Comparison of ENCODE assay signal across 19 cellular contexts in genomic region chr10:91127341-91128082, GRCh38.
DNase-seq lines count a peak whose midpoint lies in the region; ATAC-seq and TF ChIP-seq lines count a peak whose summit lies in the region.
"Had no signal": no experiment of that assay in that cellular context is flagged by ENCODE, and none has a peak within 500 bp of the region (broad histone marks: within the 10 kb centered on the region; RNA-seq: fewer than 3 reads in every experiment).

No MANE protein-coding gene starts in this region.

- H3K27me3 Mint-ChIP-seq in activated CD8-positive, alpha-beta T cell treated with anti-CD3 and anti-CD28 coated beads, Interleukin-2, amount 10 ng/mL, durations not matched to agents 7 days and 5 days (ENCODE audit: low read depth) = peaks cover 9% of the 10 kb centered on the region
- H3K27me3 Mint-ChIP-seq in activated CD8-positive, alpha-beta T cell treated with anti-CD3 and anti-CD28 coated beads for 36 hours = peaks cover 3% of the 10 kb centered on the region
- H3K27me3 Mint-ChIP-seq in neural progenitor cell (ENCODE audit: insufficient read depth, low read depth) = peaks cover 6% of the 10 kb centered on the region
- peaks cover 49% of the 10 kb centered on the region for H3K27me3 Mint-ChIP-seq in Calu3 (ENCODE audit: unreplicated experiment)

- no peaks in the 10 kb centered on the region for H3K36me3 ChIP-seq in neural progenitor cell
- H3K36me3 ChIP-seq: heart left ventricle, suprapubic skin had no signal

- no peak overlapping the region for H3K9ac ChIP-seq in neural progenitor cell

- peaks cover 25% of the 10 kb centered on the region for H3K4me1 ChIP-seq in neural progenitor cell
- H3K4me1 ChIP-seq: heart left ventricle, suprapubic skin had no signal

- no peak overlapping the region for H3K4me3 ChIP-seq in neural progenitor cell
- H3K4me3 ChIP-seq: heart left ventricle, lung, suprapubic skin had no signal

- peak; percentile 27 for ATAC-seq in activated CD8-positive, alpha-beta T cell treated with anti-CD3 and anti-CD28 coated beads, Interleukin-2, amount 10 ng/mL, durations not matched to agents 7 days and 5 days
- no peak for ATAC-seq in activated CD8-positive, alpha-beta T cell treated with anti-CD3 and anti-CD28 coated beads for 36 hours
- ATAC-seq: heart left ventricle had no signal

- intact Hi-C loops in activated CD8-positive, alpha-beta T cell treated with anti-CD3 and anti-CD28 coated beads for 36 hours (cut with micrococcal nuclease) = no loop called here
- intact Hi-C loops in Calu3 (cut with micrococcal nuclease; ENCODE audit: unreplicated experiment) = no loop called here

- H3K27me3 ChIP-seq in neural progenitor cell = no peaks in the 10 kb centered on the region
- H3K27me3 ChIP-seq: suprapubic skin had no signal

- H3K4me3 Mint-ChIP-seq in activated CD8-positive, alpha-beta T cell treated with anti-CD3 and anti-CD28 coated beads, Interleukin-2, amount 10 ng/mL, durations not matched to agents 7 days and 5 days = no peak overlapping the region
- no peak overlapping the region for H3K4me3 Mint-ChIP-seq in activated CD8-positive, alpha-beta T cell treated with anti-CD3 and anti-CD28 coated beads for 36 hours
- H3K4me3 Mint-ChIP-seq in neural progenitor cell (no peak overlapping the region), Calu3 (ENCODE audit: low read depth, unreplicated experiment) (no peak overlapping the region)
- H3K4me3 Mint-ChIP-seq: activated CD4-positive, alpha-beta memory T cell treated with anti-CD3 and anti-CD28 coated beads for 36 hours; CD14-positive monocyte had no signal

- H3K27ac ChIP-seq in neural progenitor cell = no peak overlapping the region
- H3K27ac ChIP-seq: heart left ventricle, suprapubic skin had no signal

- POLR2A ChIA-PET in activated CD8-positive, alpha-beta T cell treated with anti-CD3 and anti-CD28 coated beads, Interleukin-2, amount 10 ng/mL, durations not matched to agents 7 days and 5 days (lab: Charles Lee) = no interaction called here
- POLR2A ChIA-PET in activated CD8-positive, alpha-beta T cell treated with anti-CD3 and anti-CD28 coated beads for 36 hours (lab: Charles Lee) = no interaction called here

- DNase-seq in activated CD8-positive, alpha-beta T cell treated with anti-CD3 and anti-CD28 coated beads, Interleukin-2, amount 10 ng/mL, durations not matched to agents 7 days and 5 days = no peak
- no peak for DNase-seq in activated CD8-positive, alpha-beta T cell treated with anti-CD3 and anti-CD28 coated beads for 36 hours
- DNase-seq in M059J (ENCODE audit: low read depth) (peak; percentile 15), amniotic epithelial cell (ENCODE audit: low read depth) (peak; percentile 52), neural progenitor cell (ENCODE audit: low spot score) (peak; percentile 8), cerebellum (ENCODE audit: low spot score) (no peak), DMS 273 (lab: John Stamatoyannopoulos, UW; ENCODE audit: unreplicated experiment) (no peak), Calu3 (no peak)
- DNase-seq: activated CD4-positive, alpha-beta memory T cell treated with anti-CD3 and anti-CD28 coated beads for 36 hours; activated naive CD4-positive, alpha-beta T cell; activated T-cell treated with anti-CD3 and anti-CD28 coated beads, Interleukin-2, amount 50 U/mL, for 1 hour; aorta; heart left ventricle; NCI-H1694; NCI-H446 treated with DMSO at 0.1 percent for 48 hours; SHP77 treated with DMSO at 0.1 percent for 48 hours had no signal

- CTCF ChIA-PET in activated CD8-positive, alpha-beta T cell treated with anti-CD3 and anti-CD28 coated beads, Interleukin-2, amount 10 ng/mL, durations not matched to agents 7 days and 5 days (lab: Charles Lee) = interaction anchor here (1.3 kb wide), 1 partner anchor 123 kb away, joined by 4 read pairs; no protein-coding TSS in a partner anchor
- CTCF ChIA-PET in activated CD8-positive, alpha-beta T cell treated with anti-CD3 and anti-CD28 coated beads for 36 hours (lab: Charles Lee) = interaction anchor here (1.0 to 1.6 kb wide), 2 partner anchors 39 to 123 kb away, joined by 3 to 7 read pairs; no protein-coding TSS in a partner anchor
- CTCF ChIA-PET in Calu3 (lab: Charles Lee) = no interaction called here

- H3K9me3 ChIP-seq in neural progenitor cell (ENCODE audit: low read depth) = no peaks in the 10 kb centered on the region
- H3K9me3 ChIP-seq: heart left ventricle, suprapubic skin had no signal

- H4K20me1 ChIP-seq in neural progenitor cell (ENCODE audit: low read depth) = no peaks in the 10 kb centered on the region

- H3K27ac Mint-ChIP-seq in activated CD8-positive, alpha-beta T cell treated with anti-CD3 and anti-CD28 coated beads, Interleukin-2, amount 10 ng/mL, durations not matched to agents 7 days and 5 days = no peak overlapping the region
- no peak overlapping the region for H3K27ac Mint-ChIP-seq in activated CD8-positive, alpha-beta T cell treated with anti-CD3 and anti-CD28 coated beads for 36 hours
- H3K27ac Mint-ChIP-seq in neural progenitor cell = no peak overlapping the region
- H3K27ac Mint-ChIP-seq in Calu3 (ENCODE audit: unreplicated experiment) = no peak overlapping the region
- H3K27ac Mint-ChIP-seq: activated CD4-positive, alpha-beta memory T cell treated with anti-CD3 and anti-CD28 coated beads for 36 hours; CD14-positive monocyte had no signal

- H2AFZ ChIP-seq in neural progenitor cell (replicated peaks) = no peak overlapping the region

- H3F3A ChIP-seq in neural progenitor cell (ENCODE audit: low read depth) = peaks cover 12% of the 10 kb centered on the region

- no TSS peak for BruUV-seq in Calu3 (replicated peaks; lab: Mats Ljungman, UMichigan)

- no peak for TF ChIP-seq CTCF in activated CD8-positive, alpha-beta T cell treated with anti-CD3 and anti-CD28 coated beads for 36 hours (IDR thresholded peaks at IDR 0.05)
- no peak for TF ChIP-seq CTCF in neural progenitor cell (IDR thresholded peaks at IDR 0.05)
- no peak for TF ChIP-seq CTCF in Calu3 (IDR thresholded peaks at IDR 0.05; ENCODE audit: unreplicated experiment)

- H3K9me3 Mint-ChIP-seq in activated CD8-positive, alpha-beta T cell treated with anti-CD3 and anti-CD28 coated beads, Interleukin-2, amount 10 ng/mL, durations not matched to agents 7 days and 5 days (ENCODE audit: insufficient read depth) = no peaks in the 10 kb centered on the region
- H3K9me3 Mint-ChIP-seq in activated CD8-positive, alpha-beta T cell treated with anti-CD3 and anti-CD28 coated beads for 36 hours = no peaks in the 10 kb centered on the region
- H3K9me3 Mint-ChIP-seq in neural progenitor cell = no peaks in the 10 kb centered on the region
- H3K9me3 Mint-ChIP-seq in Calu3 (ENCODE audit: low read depth, unreplicated experiment) = no peaks in the 10 kb centered on the region
- H3K9me3 Mint-ChIP-seq: activated CD4-positive, alpha-beta memory T cell treated with anti-CD3 and anti-CD28 coated beads for 36 hours had no signal

- H3K4me1 Mint-ChIP-seq in activated CD8-positive, alpha-beta T cell treated with anti-CD3 and anti-CD28 coated beads, Interleukin-2, amount 10 ng/mL, durations not matched to agents 7 days and 5 days (ENCODE audit: low read depth) = peaks cover 10% of the 10 kb centered on the region
- H3K4me1 Mint-ChIP-seq in activated CD8-positive, alpha-beta T cell treated with anti-CD3 and anti-CD28 coated beads for 36 hours (ENCODE audit: low read depth) = peaks cover 3% of the 10 kb centered on the region
- H3K4me1 Mint-ChIP-seq in neural progenitor cell (peaks cover 17% of the 10 kb centered on the region), Calu3 (ENCODE audit: low read depth, unreplicated experiment) (no peaks in the 10 kb centered on the region)

- H3K79me2 ChIP-seq in neural progenitor cell (ENCODE audit: low read depth) = no peaks in the 10 kb centered on the region

- no peaks in the 10 kb centered on the region for H3K36me3 Mint-ChIP-seq in activated CD8-positive, alpha-beta T cell treated with anti-CD3 and anti-CD28 coated beads, Interleukin-2, amount 10 ng/mL, durations not matched to agents 7 days and 5 days (ENCODE audit: low read depth)
- H3K36me3 Mint-ChIP-seq in activated CD8-positive, alpha-beta T cell treated with anti-CD3 and anti-CD28 coated beads for 36 hours (ENCODE audit: low read depth) = no peaks in the 10 kb centered on the region
- H3K36me3 Mint-ChIP-seq in neural progenitor cell (no peaks in the 10 kb centered on the region), Calu3 (ENCODE audit: insufficient read depth, unreplicated experiment) (no peaks in the 10 kb centered on the region)
- H3K36me3 Mint-ChIP-seq: activated CD4-positive, alpha-beta memory T cell treated with anti-CD3 and anti-CD28 coated beads for 36 hours; CD14-positive monocyte had no signal

- no peak overlapping the region for H3K4me2 ChIP-seq in neural progenitor cell

Comparison
In these comparisons a context has a peak if more than half of its experiments do, and no peak if none do; other contexts are left out.
1. DNase-seq: peak in M059J (single experiment), amniotic epithelial cell (single experiment) and neural progenitor cell (single experiment); none in activated CD8-positive, alpha-beta T cell treated with anti-CD3 and anti-CD28 coated beads, Interleukin-2, amount 10 ng/mL, durations not matched to agents 7 days and 5 days (single experiment), activated CD8-positive, alpha-beta T cell treated with anti-CD3 and anti-CD28 coated beads for 36 hours (single experiment), cerebellum (single experiment), DMS 273 (single experiment) and Calu3 (single experiment).